ENCODE assay signal across 32 cellular contexts in the genomic region with DNA sequence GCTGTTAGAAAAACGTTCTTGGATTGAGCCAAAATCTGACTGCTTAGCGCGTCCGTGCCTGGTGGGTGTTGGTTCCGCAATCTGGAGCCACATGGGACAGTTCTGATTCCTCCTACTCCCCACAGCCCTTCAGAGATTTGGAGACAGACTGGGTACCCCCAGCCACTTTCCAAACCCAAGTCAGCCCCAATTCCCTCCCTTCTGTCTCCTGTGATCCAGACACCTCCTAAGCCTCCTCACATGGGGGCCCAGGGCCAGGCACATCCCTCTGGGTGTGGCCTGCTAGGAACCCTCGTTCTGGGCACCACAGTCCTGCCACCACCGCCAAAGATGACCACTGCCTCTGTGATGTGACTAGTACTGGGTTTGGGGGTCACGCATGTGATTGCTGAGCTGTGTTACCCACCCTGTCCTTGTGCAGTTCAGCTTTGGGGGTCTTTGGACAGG. TPM values are rescaled to one million over a fixed set of nuclear protein-coding genes. Genes with fewer than 3 reads are reported as not detected.
A peak's percentile ranks its signal among the peaks of the same experiment; 100 is the strongest.
DNase-seq lines count a peak whose midpoint lies in the region; ATAC-seq and TF ChIP-seq lines count a peak whose summit lies in the region.
"Had no signal": no experiment of that assay in that cellular context is flagged by ENCODE, and none has a peak within 500 bp of the region (broad histone marks: within the 10 kb centered on the region; RNA-seq: fewer than 3 reads in every experiment).

No MANE protein-coding gene starts in this region.

- no peak overlapping the region for H3K4me3 Mint-ChIP-seq in MCF 10A (ENCODE audit: unreplicated experiment)
- H3K4me3 Mint-ChIP-seq: activated naive CD4-positive, alpha-beta T cell treated with anti-CD3 and anti-CD28 coated beads for 36 hours; CD8-positive, alpha-beta T cell had no signal

- TF ChIP-seq CTCF in lung (IDR thresholded peaks at IDR 0.05; ENCODE audit: control extremely low read depth, extremely low read depth) (no peak), suprapubic skin (IDR thresholded peaks at IDR 0.05) (no peak), MCF 10A (IDR thresholded peaks at IDR 0.05; ENCODE audit: unreplicated experiment) (no peak)

- CTCF ChIA-PET in MCF 10A (lab: Yijun Ruan, JAX), result no interaction called here

- DNase-seq in Right ventricle myocardium inferior (ENCODE audit: missing footprints), result no peak
- no peak for DNase-seq in left ventricle myocardium superior
- peak; percentile 29 for DNase-seq in ecto neural progenitor cell (ENCODE audit: low spot score)
- no peak for DNase-seq in lung (ENCODE audit: low spot score)
- DNase-seq in suprapubic skin (ENCODE audit: low spot score in 2 of 2), result peak in 1 of 2 donors; percentile 77
- no peak for DNase-seq in NCI-H1417 treated with DMSO at 0.1 percent for 48 hours (lab: John Stamatoyannopoulos, UW)
- DNase-seq in NAMALWA (ENCODE audit: low spot score), result no peak
- DNase-seq in MCF 10A (ENCODE audit: unreplicated experiment), result no peak
- DNase-seq: 8988T; activated CD4-positive, alpha-beta T cell treated with anti-CD3 and anti-CD28 coated beads, Interleukin-2, amount 50 U/mL, for 48 hours; activated naive CD4-positive, alpha-beta T cell treated with anti-CD3 and anti-CD28 coated beads for 36 hours; AML-193; body of pancreas; H7; naive B cell; NCI-H1092; NCI-H187; NCI-H526; OCI-M1; psoas muscle; stimulated activated naive CD4-positive, alpha-beta T cell; T-helper 1 cell had no signal

- 76 to 77% methylated on average over 8 of the region's 8 CpGs for WGBS in lung, 2 donors
- 53% methylated on average over 8 of the region's 8 CpGs for WGBS in suprapubic skin

- no peaks in the 10 kb centered on the region for H3K9me3 Mint-ChIP-seq in MCF 10A (ENCODE audit: unreplicated experiment)
- H3K9me3 Mint-ChIP-seq: activated naive CD4-positive, alpha-beta T cell treated with anti-CD3 and anti-CD28 coated beads for 36 hours; CD8-positive, alpha-beta T cell; naive B cell had no signal

- TF ChIP-seq EP300 in suprapubic skin (IDR thresholded peaks at IDR 0.05), result no peak

- H3K4me1 ChIP-seq in lung (ENCODE audit: control insufficient read depth in 2 of 2, insufficient read depth in 2 of 2, low read length in 2 of 2) (peaks cover 5 to 8% of the 10 kb centered on the region in 2 donors), suprapubic skin (no peaks in the 10 kb centered on the region)
- H3K4me1 ChIP-seq: adrenal gland, body of pancreas had no signal

- POLR2A ChIA-PET in MCF 10A (lab: Yijun Ruan, JAX), result interaction anchor here (0.6 kb wide), 1 partner anchor 12 kb away, joined by 5 read pairs; no protein-coding TSS in a partner anchor

- no peaks in the 10 kb centered on the region for H3K36me3 Mint-ChIP-seq in MCF 10A (ENCODE audit: insufficient read depth, unreplicated experiment)
- H3K36me3 Mint-ChIP-seq: CD8-positive, alpha-beta T cell; naive B cell had no signal

- H3K27me3 ChIP-seq in lung (ENCODE audit: control insufficient read depth, insufficient read depth) (no peaks in the 10 kb centered on the region), suprapubic skin (peaks cover 8% of the 10 kb centered on the region)
- H3K27me3 ChIP-seq: adrenal gland, body of pancreas had no signal

- no peaks in the 10 kb centered on the region for H3K4me1 Mint-ChIP-seq in MCF 10A (ENCODE audit: insufficient read depth, unreplicated experiment)

- BruUV-seq in MCF 10A (replicated peaks; lab: Mats Ljungman, UMichigan), result no TSS peak

- intact Hi-C loops in Right ventricle myocardium inferior (cut with DNase I), result loop anchor here (10.0 kb wide), 1 partner anchor 100 kb away; the partner anchor contains the start of gene PLA2G2A
- intact Hi-C loops in left ventricle myocardium superior (cut with micrococcal nuclease), result no loop called here
- intact Hi-C loops in MCF 10A (cut with micrococcal nuclease), result no loop called here

- ATAC-seq in Right ventricle myocardium inferior, result peak; percentile 4
- ATAC-seq in left ventricle myocardium superior, result no peak
- peak; percentile 51 for ATAC-seq in lung (ENCODE audit: insufficient read depth, low FRiP score)
- ATAC-seq: body of pancreas; CD8-positive, alpha-beta T cell; left lobe of liver; psoas muscle had no signal

- peaks cover 0 to 2% of the 10 kb centered on the region in 2 donors for H3K36me3 ChIP-seq in lung (ENCODE audit: control insufficient read depth in 2 of 2, insufficient read depth in 2 of 2, low read length in 2 of 2)
- no peaks in the 10 kb centered on the region for H3K36me3 ChIP-seq in suprapubic skin
- H3K36me3 ChIP-seq: adrenal gland had no signal

- TF ChIP-seq POLR2A in suprapubic skin (IDR thresholded peaks at IDR 0.05), result no peak

- H3K4me3 ChIP-seq in lung (no peak overlapping the region), suprapubic skin (no peak overlapping the region)
- H3K4me3 ChIP-seq: adrenal gland, body of pancreas, dorsolateral prefrontal cortex, psoas muscle, SK-N-MC had no signal

- H3K9me3 ChIP-seq in lung (ENCODE audit: control insufficient read depth in 2 of 2, insufficient read depth in 1 of 2, low read length in 1 of 2), result no peaks in the 10 kb centered on the region
- H3K9me3 ChIP-seq in suprapubic skin, result no peaks in the 10 kb centered on the region
- H3K9me3 ChIP-seq: adrenal gland, body of pancreas, psoas muscle had no signal

- no peak overlapping the region for H3K27ac Mint-ChIP-seq in MCF 10A (ENCODE audit: low read depth, unreplicated experiment)
- H3K27ac Mint-ChIP-seq: activated naive CD4-positive, alpha-beta T cell treated with anti-CD3 and anti-CD28 coated beads for 36 hours; CD8-positive, alpha-beta T cell had no signal

- H3K27me3 Mint-ChIP-seq in MCF 10A (ENCODE audit: insufficient read depth, unreplicated experiment), result peaks cover 19% of the 10 kb centered on the region
- H3K27me3 Mint-ChIP-seq: naive B cell had no signal

- no peak overlapping the region for H3K27ac ChIP-seq in lung (ENCODE audit: low read depth in 1 of 2, low read length in 1 of 2)
- peak overlapping the region; percentile 41 for H3K27ac ChIP-seq in suprapubic skin
- H3K27ac ChIP-seq: adrenal gland, body of pancreas, dorsolateral prefrontal cortex, psoas muscle, SK-N-MC had no signal

RNA-seq across cellular contexts. Expression of gene PLA2G5, which starts 4.8 kb away (rescaled TPM):
- 65.6 TPM for total RNA-seq in Right ventricle myocardium inferior
- total RNA-seq in left ventricle myocardium superior, result 47.1 TPM
- total RNA-seq in lung, result 1 to 10 TPM; 1.1 to 6.5 TPM
- 1 to 10 TPM; 1.4 to 3.8 TPM for polyA plus RNA-seq in lung
- 1 to 10 TPM in 1 of 4 donors, under 1 TPM in 1, not detected in 2; 0.79 to 4.2 TPM for total RNA-seq in suprapubic skin
- not detected in 2 replicates for total RNA-seq in MCF 10A (2022)
- total RNA-seq: activated naive CD4-positive, alpha-beta T cell treated with anti-CD3 and anti-CD28 coated beads for 36 hours; CD8-positive, alpha-beta T cell; cerebellum; Daoy; HT1080 had no signal

RNA-seq across cellular contexts. Expression of gene PLA2G2D, which starts 44.6 kb away (rescaled TPM):
- total RNA-seq in Right ventricle myocardium inferior (not detected), left ventricle myocardium superior (not detected), lung (under 1 TPM in 1 of 2 donors, not detected in 1; 0.57 TPM), suprapubic skin (not detected), MCF 10A (2022) (not detected in 2 replicates)
- polyA plus RNA-seq in lung, result under 1 TPM; 0.06 TPM
- total RNA-seq: adrenal gland; body of pancreas; CD8-positive, alpha-beta T cell; cerebellum; Daoy; H7; HT1080; left lobe of liver; psoas muscle; temporal lobe; ureter had no signal
- polyA plus RNA-seq: adrenal gland, psoas muscle had no signal
